7 cellular contexts compared by ENCODE assay signal in the genomic region with DNA sequence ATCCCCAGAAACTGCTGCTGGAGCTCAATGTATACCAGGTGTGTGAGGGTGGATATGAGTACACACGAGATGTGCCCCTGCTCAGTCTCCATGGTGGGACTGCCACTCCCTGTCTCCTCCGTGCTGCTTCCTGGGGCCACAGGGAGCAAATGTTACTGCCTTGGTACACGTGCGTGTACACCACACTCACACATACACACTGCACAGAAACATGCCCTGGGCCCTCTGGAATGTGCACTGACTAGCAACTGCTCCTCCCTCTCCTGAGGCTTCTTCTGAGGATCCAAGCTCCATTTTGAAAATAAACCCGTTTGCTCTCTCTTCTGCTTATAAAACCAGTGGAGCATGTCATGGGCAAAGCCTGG.
DNase-seq lines count a peak whose midpoint lies in the region; FAIRE-seq and TF ChIP-seq lines count a peak whose summit lies in the region.
"Not testable (repeated sequence)": the region's sequence is repeated elsewhere in the genome, so short reads cannot be mapped to it uniquely, and the experiment has no call there.

No MANE protein-coding gene starts in this region.

- H2AFZ ChIP-seq in Karpas-422 (ENCODE audit: low read length) = not testable (repeated sequence)

- not testable (repeated sequence) for H4K20me1 ChIP-seq in Karpas-422 (ENCODE audit: insufficient read depth, low read depth, low read length)

- DNase-seq in Calu3; Karpas-422; esophagus squamous epithelium (lab: John Stamatoyannopoulos, UW); mesothelial cell of epicardium (ENCODE audit: low spot score in 2 of 2, unreplicated experiment in 2 of 2); suprapubic skin (ENCODE audit: low spot score in 2 of 2): not testable (repeated sequence)
- DNase-seq in bronchial epithelial cell (ENCODE audit: low read depth) = peak; percentile 10

- TF ChIP-seq CTCF in Calu3 (IDR thresholded peaks at IDR 0.05; ENCODE audit: unreplicated experiment); VCaP (conservative IDR thresholded peaks at IDR 0.05); bronchial epithelial cell (IDR thresholded peaks at IDR 0.05; ENCODE audit: insufficient read depth, low read length, severe bottlenecking); esophagus squamous epithelium (IDR thresholded peaks at IDR 0.05); mesothelial cell of epicardium (IDR thresholded peaks at IDR 0.05; ENCODE audit: unreplicated experiment); suprapubic skin (IDR thresholded peaks at IDR 0.05): not testable (repeated sequence)

- peaks cover 12% of the 10 kb centered on the region for H3K4me1 ChIP-seq in Karpas-422 (ENCODE audit: low read length)
- peaks cover 0 to 33% (median 3%) of the 10 kb centered on the region in 3 donors for H3K4me1 ChIP-seq in esophagus squamous epithelium
- H3K4me1 ChIP-seq in suprapubic skin = peaks cover 11% of the 10 kb centered on the region

- not testable (repeated sequence) for H3K4me2 ChIP-seq in Karpas-422 (ENCODE audit: low read depth, low read length, poor library complexity, severe bottlenecking)

- not testable (repeated sequence) for H3K4me1 Mint-ChIP-seq in Calu3 (ENCODE audit: low read depth, unreplicated experiment)
- H3K4me1 Mint-ChIP-seq in mesothelial cell of epicardium = peaks cover 12% of the 10 kb centered on the region

- WGBS in esophagus squamous epithelium, 2 donors = 40 to 60% methylated on average over 2 to 3 of the region's 5 CpGs
- 54% methylated on average over 4 of the region's 5 CpGs for WGBS in suprapubic skin

- not testable (repeated sequence) for H3K9me2 ChIP-seq in Karpas-422 (replicated peaks; ENCODE audit: insufficient read depth, low read length)

- BruUV-seq in Calu3 (replicated peaks; lab: Mats Ljungman, UMichigan) = not testable (repeated sequence)

- peak overlapping the region; percentile 70 for H3K27ac Mint-ChIP-seq in Calu3 (ENCODE audit: unreplicated experiment)
- peak overlapping the region; percentile 89 for H3K27ac Mint-ChIP-seq in mesothelial cell of epicardium

- CTCF ChIA-PET in Calu3 (lab: Charles Lee) = not testable (repeated sequence)

- H3K4me3 Mint-ChIP-seq in Calu3 (ENCODE audit: low read depth, unreplicated experiment); mesothelial cell of epicardium: not testable (repeated sequence)

- H3K27ac ChIP-seq in Karpas-422 (ENCODE audit: low read length) = peak overlapping the region; percentile 67
- H3K27ac ChIP-seq in VCaP = peak overlapping the region; percentile 36; the same call in 1 of the 2 replicates
- peak overlapping the region; percentile 74 to 87 (median 86) for H3K27ac ChIP-seq in esophagus squamous epithelium
- H3K27ac ChIP-seq in suprapubic skin = peak overlapping the region; percentile 71

- not testable (repeated sequence) for TF ChIP-seq POLR2A in esophagus squamous epithelium (IDR thresholded peaks at IDR 0.05); suprapubic skin (IDR thresholded peaks at IDR 0.05)

- not testable (repeated sequence) for H3K36me3 ChIP-seq in Karpas-422 (ENCODE audit: insufficient read depth, low read length); bronchial epithelial cell (ENCODE audit: control insufficient read depth, insufficient read depth, low read length)
- H3K36me3 ChIP-seq in esophagus squamous epithelium = peaks cover 0 to 69% (median 0%) of the 10 kb centered on the region in 3 donors
- peaks cover 38% of the 10 kb centered on the region for H3K36me3 ChIP-seq in suprapubic skin

- H3K27me3 ChIP-seq in Karpas-422 (ENCODE audit: low read length); bronchial epithelial cell (ENCODE audit: control insufficient read depth, insufficient read depth, low read length); esophagus squamous epithelium; suprapubic skin: not testable (repeated sequence)

- not testable (repeated sequence) for TF ChIP-seq EP300 in suprapubic skin (IDR thresholded peaks at IDR 0.05)

- H3K9me3 Mint-ChIP-seq in Calu3 (ENCODE audit: low read depth, unreplicated experiment); mesothelial cell of epicardium: not testable (repeated sequence)

- not testable (repeated sequence) for H3K79me2 ChIP-seq in Karpas-422 (ENCODE audit: low read length)

- intact Hi-C loops in Calu3 (cut with micrococcal nuclease; ENCODE audit: unreplicated experiment); esophagus squamous epithelium (cut with DNase I): not testable (repeated sequence)

- H3K4me3 ChIP-seq in Karpas-422 (ENCODE audit: low read length); bronchial epithelial cell (ENCODE audit: low read depth, low read length); esophagus squamous epithelium; suprapubic skin: not testable (repeated sequence)

- H3K27me3 Mint-ChIP-seq in Calu3 (ENCODE audit: unreplicated experiment); mesothelial cell of epicardium (ENCODE audit: low read depth): not testable (repeated sequence)

- peaks cover 18% of the 10 kb centered on the region for H3K36me3 Mint-ChIP-seq in Calu3 (ENCODE audit: insufficient read depth, unreplicated experiment)
- peaks cover 16% of the 10 kb centered on the region for H3K36me3 Mint-ChIP-seq in mesothelial cell of epicardium

- H3K9me3 ChIP-seq in Karpas-422 (ENCODE audit: low read length); esophagus squamous epithelium; suprapubic skin: not testable (repeated sequence)

- FAIRE-seq in bronchial epithelial cell (lab: Jason Lieb, UNC) = peak; percentile 13

- H3K9ac ChIP-seq in Karpas-422 (ENCODE audit: low read length) = not testable (repeated sequence)
